Comparison of ENCODE assay signal across 28 cellular contexts in the genomic region with DNA sequence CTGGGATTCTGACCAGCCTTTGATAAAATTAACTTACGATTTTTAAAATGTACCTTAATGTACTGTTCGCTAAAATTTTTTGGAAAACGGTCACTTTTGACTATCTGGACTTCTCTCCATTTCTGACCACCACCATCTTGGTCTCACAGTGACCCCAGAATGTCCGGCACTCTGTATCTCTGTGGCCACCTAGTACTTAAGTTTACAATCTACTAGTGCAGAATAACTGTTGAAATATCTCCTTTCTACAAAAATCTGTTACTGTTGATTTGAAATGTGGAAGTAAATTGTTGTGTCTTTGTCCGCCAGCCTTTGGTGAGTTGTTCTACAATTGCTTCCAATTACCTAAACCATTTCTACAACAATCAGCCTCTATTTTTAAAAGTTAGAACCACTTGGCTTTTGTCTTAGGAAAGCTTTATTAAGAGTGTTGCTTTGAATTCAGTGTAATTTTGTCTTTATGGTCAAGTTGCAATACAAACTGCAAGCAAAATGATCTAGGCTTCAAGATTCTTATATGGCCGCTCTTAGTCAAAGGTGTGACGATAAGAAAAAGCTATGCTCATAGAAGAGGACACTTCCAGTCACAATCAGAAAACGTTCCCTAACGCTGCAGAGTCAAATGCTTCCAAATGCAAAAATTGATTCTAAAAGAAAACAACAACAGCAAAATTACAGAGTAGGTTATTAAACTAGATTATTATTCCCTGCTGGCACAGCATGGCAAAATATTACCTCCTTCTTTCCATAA.
"Had no signal": no experiment of that assay in that cellular context is flagged by ENCODE, and none has a peak within 500 bp of the region (broad histone marks: within the 10 kb centered on the region; RNA-seq: fewer than 3 reads in every experiment).

No MANE protein-coding gene starts in this region.

- H3K9me3 ChIP-seq: MG63 had no signal

- DNase-seq: MG63, MV-4-11, NCI-H1048, NCI-H1092, NCI-H1105, NCI-H1105 treated with DMSO at 0.1 percent for 48 hours, NCI-H1417 treated with DMSO at 0.1 percent for 48 hours, NCI-H1436, NCI-H1436 treated with DMSO at 0.1 percent for 48 hours, NCI-H1694, NCI-H1694 treated with DMSO at 0.1 percent for 48 hours, NCI-H187, NCI-H187 treated with DMSO at 0.1 percent for 48 hours, NCI-H1930, NCI-H2029, NCI-H2029 treated with DMSO at 0.1 percent for 48 hours, NCI-H2081, NCI-H2081 treated with DMSO at 0.1 percent for 48 hours, NCI-H2107, NCI-H2171, NCI-H2227 treated with DMSO at 0.1 percent for 48 hours, NCI-H226, NCI-H345, NCI-H446, NCI-H446 treated with DMSO at 0.1 percent for 48 hours, NCI-H510A, NCI-H510A treated with DMSO at 0.1 percent for 48 hours had no signal

- H3K4me2 ChIP-seq: KMS-11 had no signal

- H3K4me3 ChIP-seq: MG63 had no signal

- H3K27ac ChIP-seq: KMS-11 had no signal

- H3K27me3 ChIP-seq: MG63 had no signal

- H3K9ac ChIP-seq: KMS-11 had no signal
